In the genomic region with DNA sequence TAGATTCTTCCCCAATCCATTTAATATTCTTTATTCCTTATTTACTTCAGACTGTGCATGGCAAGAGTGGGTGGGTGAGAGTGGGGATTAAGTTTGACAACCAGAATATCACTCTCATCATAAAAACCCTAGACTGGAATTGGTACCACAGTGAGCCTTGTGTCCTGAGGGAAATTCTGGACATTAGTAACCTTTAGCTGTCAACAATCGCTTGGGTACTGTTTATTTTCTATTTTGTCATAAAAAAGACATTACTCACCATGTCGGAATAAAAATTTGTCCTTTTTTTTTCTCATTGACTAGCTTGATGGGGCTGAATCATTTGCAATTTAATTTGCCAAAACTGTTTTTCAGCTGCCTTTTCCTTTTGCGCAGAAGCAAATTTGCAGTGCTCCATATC, we compare ENCODE assay signal across 23 cellular contexts.
"Had no signal": no experiment of that assay in that cellular context is flagged by ENCODE, and none has a peak within 500 bp of the region (broad histone marks: within the 10 kb centered on the region; RNA-seq: fewer than 3 reads in every experiment).

No MANE protein-coding gene starts in this region.

- FAIRE-seq: TTC549 had no signal

- H3K4me3 Mint-ChIP-seq: activated CD4-positive, alpha-beta T cell treated with anti-CD3 and anti-CD28 coated beads for 36 hours; activated T-helper 1 cell treated with anti-CD3 and anti-CD28 coated beads, Interleukin-12 subunit alpha, Interleukin-12 subunit beta, Interleukin-2, Interleukin-4 antibody, amounts not matched to agents 30 ng/mL and 10 ng/mL and 1 ng/mL, durations not matched to agents 14 hours and 24 hours and 36 hours; naive B cell; stimulated activated memory B cell treated with anti-CD40 and anti-IgM and Interleukin-4, amounts not matched to agents 10 μg/mL and 1 μg/mL and 100 μg/mL, for 72 hours; type B pancreatic cell; WTC11 had no signal

- H3K9me3 Mint-ChIP-seq: activated T-helper 1 cell treated with anti-CD3 and anti-CD28 coated beads, Interleukin-12 subunit alpha, Interleukin-12 subunit beta, Interleukin-2, Interleukin-4 antibody, amounts not matched to agents 30 ng/mL and 10 ng/mL and 1 ng/mL, durations not matched to agents 14 hours and 24 hours and 36 hours had no signal

- H3K4me1 ChIP-seq: heart left ventricle, left ventricle myocardium inferior, psoas muscle, right lobe of liver, spleen, testis had no signal

- H3K27me3 ChIP-seq: gastrocnemius medialis, heart left ventricle, ovary, right lobe of liver, spleen, testis had no signal

- H3K4me1 Mint-ChIP-seq: activated CD4-positive, alpha-beta T cell treated with anti-CD3 and anti-CD28 coated beads for 36 hours; naive B cell; stimulated activated memory B cell treated with anti-CD40 and anti-IgM and Interleukin-4, amounts not matched to agents 10 μg/mL and 1 μg/mL and 100 μg/mL, for 72 hours; WTC11 had no signal

- H3K27ac Mint-ChIP-seq: activated CD4-positive, alpha-beta T cell treated with anti-CD3 and anti-CD28 coated beads for 36 hours; activated naive CD4-positive, alpha-beta T cell treated with anti-CD3 and anti-CD28 coated beads, Interleukin-2, amount 50 U/mL, for 72 hours; activated T-helper 1 cell treated with anti-CD3 and anti-CD28 coated beads, Interleukin-12 subunit alpha, Interleukin-12 subunit beta, Interleukin-2, Interleukin-4 antibody, amounts not matched to agents 30 ng/mL and 10 ng/mL and 1 ng/mL, durations not matched to agents 14 hours and 24 hours and 36 hours; naive B cell; stimulated activated memory B cell treated with anti-CD40 and anti-IgM and Interleukin-4, amounts not matched to agents 10 μg/mL and 1 μg/mL and 100 μg/mL, for 72 hours; type B pancreatic cell; WTC11 had no signal

- H3K36me3 Mint-ChIP-seq: activated naive CD4-positive, alpha-beta T cell treated with anti-CD3 and anti-CD28 coated beads, Interleukin-2, amount 50 U/mL, for 72 hours; naive B cell; stimulated activated memory B cell treated with anti-CD40 and anti-IgM and Interleukin-4, amounts not matched to agents 10 μg/mL and 1 μg/mL and 100 μg/mL, for 72 hours; type B pancreatic cell; WTC11 had no signal

- H3K4me3 ChIP-seq: gastrocnemius medialis, heart left ventricle, left ventricle myocardium inferior, ovary, psoas muscle, right lobe of liver, spleen, testis had no signal

- ATAC-seq: activated CD4-positive, alpha-beta T cell treated with anti-CD3 and anti-CD28 coated beads for 36 hours; activated naive CD4-positive, alpha-beta T cell treated with anti-CD3 and anti-CD28 coated beads, Interleukin-2, amount 50 U/mL, for 72 hours; esophagus mucosa; gastrocnemius medialis; heart left ventricle; psoas muscle; right lobe of liver; stimulated activated memory B cell treated with anti-CD40 and anti-IgM and Interleukin-4, amounts not matched to agents 10 μg/mL and 1 μg/mL and 100 μg/mL, for 72 hours; WTC11 had no signal

- H3K36me3 ChIP-seq: gastrocnemius medialis, heart left ventricle, left ventricle myocardium inferior, ovary, right lobe of liver, spleen had no signal

- DNase-seq: activated CD4-positive, alpha-beta T cell treated with anti-CD3 and anti-CD28 coated beads for 36 hours; activated CD4-positive, alpha-beta T cell treated with anti-CD3 and anti-CD28 coated beads, Interleukin-2, amount 50 U/mL, for 48 hours; activated gamma-delta T cell treated with Interleukin-2 at 50 U/mL for 16 hours; activated T-cell treated with anti-CD3 and anti-CD28 coated beads for 4 hours; effector CD4-positive, alpha-beta T cell; gastrocnemius medialis; heart left ventricle; kidney glomerular epithelial cell; left ventricle myocardium inferior; naive B cell; ovary; psoas muscle; right lobe of liver; spleen; stimulated activated CD4-positive, alpha-beta T cell treated with anti-CD3 and anti-CD28 coated beads, Interleukin-4, amount 100 ng/mL, for 4 hours; testis had no signal

- H3K9me3 ChIP-seq: gastrocnemius medialis, heart left ventricle, left ventricle myocardium inferior, ovary, psoas muscle, right lobe of liver, spleen, testis had no signal

- H3K27me3 Mint-ChIP-seq: activated CD4-positive, alpha-beta T cell treated with anti-CD3 and anti-CD28 coated beads for 36 hours; naive B cell; stimulated activated memory B cell treated with anti-CD40 and anti-IgM and Interleukin-4, amounts not matched to agents 10 μg/mL and 1 μg/mL and 100 μg/mL, for 72 hours; type B pancreatic cell had no signal

- H3K27ac ChIP-seq: gastrocnemius medialis, heart left ventricle, left ventricle myocardium inferior, ovary, psoas muscle, right lobe of liver, spleen, testis had no signal
